Comparison of ENCODE assay signal across 1 cellular context in the genomic region with DNA sequence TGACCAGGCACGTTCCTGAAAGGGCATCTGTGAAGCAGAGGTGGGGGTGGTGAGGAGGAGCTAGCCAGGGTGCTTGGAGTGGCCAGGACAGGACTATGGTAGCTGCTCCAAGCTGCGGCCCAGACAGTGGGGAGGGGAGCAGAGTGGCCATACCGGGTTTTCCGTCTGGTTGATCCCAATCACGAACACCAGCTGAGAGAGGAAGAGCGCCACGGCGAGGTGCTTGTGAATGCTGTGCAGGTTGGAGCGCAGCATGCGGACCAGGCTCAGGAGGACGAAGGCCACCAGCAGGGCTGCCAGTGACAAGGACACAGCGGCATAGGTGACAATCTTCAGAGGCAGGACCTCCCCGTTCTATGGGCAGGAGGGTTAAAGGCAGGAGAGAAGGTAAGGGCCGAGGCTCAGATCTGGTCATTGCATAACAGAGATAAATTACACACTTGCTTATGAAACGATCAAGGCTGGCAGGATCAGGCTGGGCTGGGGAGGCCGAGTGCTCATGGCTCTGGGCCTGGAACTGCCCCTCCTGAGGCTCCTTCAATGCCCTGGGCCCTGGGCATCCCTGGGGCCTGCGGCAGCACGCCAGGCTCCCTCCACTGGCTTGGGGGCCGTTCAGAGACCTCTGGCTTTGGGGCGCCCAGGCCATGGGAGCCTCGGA.
TF ChIP-seq lines count a peak whose summit lies in the region.

No MANE protein-coding gene starts in this region.

TF ChIP-seq in A549, 52 proteins besides CTCF, POLR2A, EP300 and RAD21 (continued from another document):
- no peak for TF ChIP-seq EHMT2 (IDR thresholded peaks at IDR 0.05; ENCODE audit: low read depth)
